In the genomic region with DNA sequence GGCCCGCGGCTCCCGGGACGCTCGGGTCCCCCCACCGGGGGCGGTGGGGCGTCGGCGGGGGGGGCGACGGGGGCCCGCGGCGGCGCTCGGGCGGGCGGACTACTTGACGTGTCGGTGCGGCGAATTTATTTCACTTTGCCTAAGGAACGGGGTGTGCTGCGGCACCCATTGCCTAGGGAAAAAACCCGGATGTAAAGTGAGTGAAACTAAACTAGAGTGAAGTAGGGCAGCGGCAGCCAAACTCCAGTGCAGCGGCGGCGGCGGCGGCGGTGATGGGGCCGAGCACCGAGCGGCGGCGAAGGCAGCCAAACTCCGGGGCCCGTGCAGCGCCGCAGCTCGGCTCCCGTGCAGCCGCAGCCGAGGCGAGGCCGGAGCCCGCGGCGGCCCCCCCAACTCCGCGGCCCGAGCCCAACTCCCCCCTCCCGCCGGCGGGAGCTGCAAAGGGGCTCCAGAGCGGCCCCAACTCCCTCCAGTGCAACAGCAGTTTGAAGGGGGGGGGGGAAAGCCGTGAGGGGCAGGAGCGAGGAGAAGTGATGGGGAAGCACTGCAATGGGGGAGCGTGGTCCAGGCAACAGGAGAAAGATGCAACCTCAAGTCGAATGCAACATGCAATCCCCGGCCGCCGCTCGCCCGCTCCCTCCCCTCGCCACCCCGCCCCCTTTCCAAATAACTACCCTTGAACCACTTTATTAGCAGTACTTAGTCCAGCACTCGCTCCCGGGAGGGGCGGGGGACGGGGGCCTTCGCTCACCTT, we compare ENCODE assay signal across 8 cellular contexts. TPM values are rescaled to one million over a fixed set of nuclear protein-coding genes. Genes with fewer than 3 reads are reported as not detected.
DNase-seq lines count a peak whose midpoint lies in the region; ATAC-seq and TF ChIP-seq lines count a peak whose summit lies in the region.

No MANE protein-coding gene starts in this region.

- ATAC-seq in GM21619 (IDR thresholded peaks at IDR 0.05; ENCODE audit: unreplicated experiment), result peak; percentile 46
- peak; percentile 43 to 72 (median 60) for ATAC-seq in natural killer cell

- H3K4me1 ChIP-seq in Peyer's patch (peaks cover 0 to 10% (median 0%) of the 10 kb centered on the region in 4 donors), fibroblast of lung (ENCODE audit: control insufficient read depth, extremely low read depth, insufficient read depth, low read length) (peaks cover 2% of the 10 kb centered on the region)

- peak overlapping the region; percentile 67 for H3K4me3 ChIP-seq in Jurkat, Clone E6-1 (ENCODE audit: low read length)
- H3K4me3 ChIP-seq in Peyer's patch, result peak overlapping the region; percentile 55 to 87 (median 78)
- H3K4me3 ChIP-seq in fibroblast of lung (replicated peaks in 1 of 4; ENCODE audit: control extremely low read depth in 1 of 4, insufficient read depth in 1 of 4, low read depth in 3 of 4, low read length in 4 of 4), result peak overlapping the region; percentile 38 to 80 (median 61)

- H3K36me3 Mint-ChIP-seq in activated T-helper 1 cell treated with anti-CD3 and anti-CD28 coated beads, Interleukin-12 subunit alpha, Interleukin-12 subunit beta, Interleukin-2, Interleukin-4 antibody, amounts not matched to agents 30 ng/mL and 10 ng/mL and 1 ng/mL, durations not matched to agents 14 hours and 24 hours and 36 hours (ENCODE audit: low read depth), result peaks cover 3% of the 10 kb centered on the region
- H3K36me3 Mint-ChIP-seq in natural killer cell, result no peaks in the 10 kb centered on the region

- no peaks in the 10 kb centered on the region for H3K27me3 ChIP-seq in Peyer's patch
- no peaks in the 10 kb centered on the region for H3K27me3 ChIP-seq in fibroblast of lung (ENCODE audit: control insufficient read depth, insufficient read depth, low read length)

- peak overlapping the region; percentile 17 for H3K9ac ChIP-seq in fibroblast of lung (ENCODE audit: insufficient read depth, low read length)

- intact Hi-C loops in activated T-helper 1 cell treated with anti-CD3 and anti-CD28 coated beads, Interleukin-12 subunit alpha, Interleukin-12 subunit beta, Interleukin-2, Interleukin-4 antibody, amounts not matched to agents 30 ng/mL and 10 ng/mL and 1 ng/mL, durations not matched to agents 14 hours and 24 hours and 36 hours (cut with micrococcal nuclease), result loop anchor here (1.0 to 10.0 kb wide), 9 partner anchors 116 to 1147 kb away; partner anchors contain the start of genes ARHGAP1, ATG13, CRY2 and DGKZ
- intact Hi-C loops in natural killer cell (cut with micrococcal nuclease), result loop anchor here (5.0 to 10.0 kb wide), 4 partner anchors 157 to 275 kb away; partner anchors contain the start of genes CRY2, DGKZ and PEX16

- H4K20me1 ChIP-seq in fibroblast of lung (ENCODE audit: control insufficient read depth, extremely low read depth, insufficient read depth, low read length), result no peaks in the 10 kb centered on the region

- H3K27ac Mint-ChIP-seq in activated T-helper 1 cell treated with anti-CD3 and anti-CD28 coated beads, Interleukin-12 subunit alpha, Interleukin-12 subunit beta, Interleukin-2, Interleukin-4 antibody, amounts not matched to agents 30 ng/mL and 10 ng/mL and 1 ng/mL, durations not matched to agents 14 hours and 24 hours and 36 hours, result peak overlapping the region; percentile 91
- H3K27ac Mint-ChIP-seq in natural killer cell, result peak overlapping the region; percentile 97 to 99

- DNase-seq in DMS53 (lab: John Stamatoyannopoulos, UW), result peak; percentile 93
- peak; percentile 94 for DNase-seq in Jurkat, Clone E6-1 (ENCODE audit: low read depth, low spot score)
- peak; percentile 77 to 91 (median 87) for DNase-seq in Peyer's patch
- DNase-seq in activated T-helper 1 cell treated with anti-CD3 and anti-CD28 coated beads, Interleukin-12 subunit alpha, Interleukin-12 subunit beta, Interleukin-2, Interleukin-4 antibody, amounts not matched to agents 30 ng/mL and 10 ng/mL and 1 ng/mL, durations not matched to agents 14 hours and 24 hours and 36 hours (ENCODE audit: low spot score), result peak; percentile 76
- peak; percentile 92 to 97 for DNase-seq in fibroblast of lung (ENCODE audit: low read depth in 2 of 2)
- DNase-seq in natural killer cell, result peak; percentile 67
- DNase-seq in stimulated activated naive CD4-positive, alpha-beta T cell (lab: John Stamatoyannopoulos, UW), result peak; percentile 67 to 89 (median 78)

- H3K36me3 ChIP-seq in Peyer's patch (no peaks in the 10 kb centered on the region), fibroblast of lung (ENCODE audit: control insufficient read depth, insufficient read depth, low read length) (no peaks in the 10 kb centered on the region)

- H3K4me2 ChIP-seq in fibroblast of lung (ENCODE audit: extremely low read depth, insufficient read depth, low read length), result peak overlapping the region; percentile 61

- TF ChIP-seq POLR2A in Peyer's patch (IDR thresholded peaks at IDR 0.05), result peak; percentile 57 to 63

- peaks cover 40% of the 10 kb centered on the region for H3K4me1 Mint-ChIP-seq in activated T-helper 1 cell treated with anti-CD3 and anti-CD28 coated beads, Interleukin-12 subunit alpha, Interleukin-12 subunit beta, Interleukin-2, Interleukin-4 antibody, amounts not matched to agents 30 ng/mL and 10 ng/mL and 1 ng/mL, durations not matched to agents 14 hours and 24 hours and 36 hours (ENCODE audit: low read depth)
- H3K4me1 Mint-ChIP-seq in natural killer cell, result peaks cover 32 to 35% of the 10 kb centered on the region in 2 donors

- TF ChIP-seq CTCF in Peyer's patch (IDR thresholded peaks at IDR 0.05) (no peak), fibroblast of lung (conservative IDR thresholded peaks at IDR 0.05 in 1 of 2, IDR thresholded peaks at IDR 0.05 in 1 of 2; ENCODE audit: low read depth in 1 of 2, low read length in 2 of 2) (no peak), natural killer cell (IDR thresholded peaks at IDR 0.05) (no peak)

- H3K9me3 ChIP-seq in Peyer's patch (no peaks in the 10 kb centered on the region), fibroblast of lung (ENCODE audit: control insufficient read depth, insufficient read depth, low read depth, low read length) (no peaks in the 10 kb centered on the region)

- H3K9me3 Mint-ChIP-seq in activated T-helper 1 cell treated with anti-CD3 and anti-CD28 coated beads, Interleukin-12 subunit alpha, Interleukin-12 subunit beta, Interleukin-2, Interleukin-4 antibody, amounts not matched to agents 30 ng/mL and 10 ng/mL and 1 ng/mL, durations not matched to agents 14 hours and 24 hours and 36 hours, result no peaks in the 10 kb centered on the region
- no peaks in the 10 kb centered on the region for H3K9me3 Mint-ChIP-seq in natural killer cell

- peak overlapping the region; percentile 45 for H2AFZ ChIP-seq in fibroblast of lung (ENCODE audit: low read length)

- peak overlapping the region; percentile 86 for H3K4me3 Mint-ChIP-seq in activated T-helper 1 cell treated with anti-CD3 and anti-CD28 coated beads, Interleukin-12 subunit alpha, Interleukin-12 subunit beta, Interleukin-2, Interleukin-4 antibody, amounts not matched to agents 30 ng/mL and 10 ng/mL and 1 ng/mL, durations not matched to agents 14 hours and 24 hours and 36 hours
- peak overlapping the region; percentile 93 for H3K4me3 Mint-ChIP-seq in natural killer cell

- peak overlapping the region; percentile 86 to 100 (median 94) for H3K27ac ChIP-seq in Peyer's patch
- H3K27ac ChIP-seq in fibroblast of lung (ENCODE audit: insufficient read depth, low read length), result peak overlapping the region; percentile 18

- H3K79me2 ChIP-seq in fibroblast of lung (ENCODE audit: control insufficient read depth, insufficient read depth, low read length), result peaks cover 26% of the 10 kb centered on the region

- H3K27me3 Mint-ChIP-seq in activated T-helper 1 cell treated with anti-CD3 and anti-CD28 coated beads, Interleukin-12 subunit alpha, Interleukin-12 subunit beta, Interleukin-2, Interleukin-4 antibody, amounts not matched to agents 30 ng/mL and 10 ng/mL and 1 ng/mL, durations not matched to agents 14 hours and 24 hours and 36 hours (ENCODE audit: insufficient read depth), result no peaks in the 10 kb centered on the region
- H3K27me3 Mint-ChIP-seq in natural killer cell (ENCODE audit: low read depth in 2 of 2), result no peaks in the 10 kb centered on the region

RNA-seq across cellular contexts. Expression of gene PHF21A, which starts 0.6 kb away (rescaled TPM):
- 17.8 TPM for polyA plus RNA-seq in Jurkat, Clone E6-1 (2012; ENCODE audit: insufficient read depth, insufficient read length)
- 100 to 1,000 TPM in 1 of 4 donors, 10 to 100 TPM in 2, 1 to 10 TPM in 1; 8.9 to 118 (median 34.4) TPM for total RNA-seq in Peyer's patch
- 32.9 and 42.0 TPM in 2 replicates for total RNA-seq in activated T-helper 1 cell treated with anti-CD3 and anti-CD28 coated beads, Interleukin-12 subunit alpha, Interleukin-12 subunit beta, Interleukin-2, Interleukin-4 antibody, amounts not matched to agents 30 ng/mL and 10 ng/mL and 1 ng/mL, durations not matched to agents 14 hours and 24 hours and 36 hours
- 13.6 and 21.0 TPM in 2 replicates for total RNA-seq in fibroblast of lung
- 17.0 and 18.5 TPM in 2 replicates for polyA plus RNA-seq in fibroblast of lung
- 13.6 and 20.4 TPM in 2 replicates for polyA plus RNA-seq in fibroblast of lung (2012)
- polyA minus RNA-seq in fibroblast of lung (ENCODE audit: low replicate concordance), result 18.7 and 27.1 TPM in 2 replicates
- 100 to 1,000 TPM; 138 to 147 (median 139) TPM for total RNA-seq in natural killer cell

Comparison
In these comparisons a context has a peak if more than half of its experiments do, and no peak if none do; other contexts are left out.
1. Peak in every context shown above with its lines: DNase-seq, ATAC-seq, H3K4me3 ChIP-seq and H3K27ac ChIP-seq.